ENCODE assay signal across 8 cellular contexts in the genomic region with DNA sequence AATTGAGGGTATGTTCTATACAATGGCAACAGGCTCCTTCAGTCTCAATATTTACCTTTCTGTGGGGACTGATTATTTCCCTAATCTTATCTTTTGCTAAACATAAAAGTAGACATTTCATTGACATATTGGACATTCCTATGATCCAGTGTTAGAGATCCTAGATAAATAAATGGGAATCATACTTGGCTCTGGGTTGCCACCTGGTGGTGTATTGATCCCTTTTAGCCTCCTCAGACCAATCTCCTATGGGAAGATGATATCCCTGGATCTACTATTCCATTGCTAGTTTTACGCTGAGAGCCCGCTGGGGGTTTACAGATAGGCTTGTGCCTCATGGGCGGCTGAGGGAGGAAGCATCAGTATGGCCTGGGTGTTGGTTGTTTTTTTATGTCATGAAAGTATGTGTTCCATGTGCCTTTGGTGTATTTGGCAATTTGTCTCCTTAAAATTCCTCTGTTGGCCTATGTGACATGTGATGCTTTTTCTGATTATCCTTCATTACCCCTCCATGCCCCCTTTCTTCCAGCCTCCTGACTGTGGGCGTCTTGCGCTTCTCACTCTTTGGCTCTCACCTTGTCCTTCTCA. TPM values are rescaled to one million over a fixed set of nuclear protein-coding genes. Genes with fewer than 3 reads are reported as not detected.
A peak's percentile ranks its signal among the peaks of the same experiment; 100 is the strongest.
DNase-seq lines count a peak whose midpoint lies in the region; ATAC-seq and TF ChIP-seq lines count a peak whose summit lies in the region.

No MANE protein-coding gene starts in this region.

- 28 to 40% methylated on average over 5 of the region's 5 CpGs for WGBS in body of pancreas, 2 donors

- H3K9me3 ChIP-seq in BE2C (no peaks in the 10 kb centered on the region), body of pancreas (no peaks in the 10 kb centered on the region)

- H3K36me3 ChIP-seq in BE2C (no peaks in the 10 kb centered on the region), body of pancreas (replicated peaks in 1 of 2; ENCODE audit: insufficient read depth in 1 of 2, low read depth in 2 of 2) (no peaks in the 10 kb centered on the region)

- intact Hi-C loops in body of pancreas (cut with DNase I): loop anchor here (10.0 kb wide), 1 partner anchor 1692 kb away; no protein-coding TSS in a partner anchor

- H3K4me1 ChIP-seq in BE2C (no peaks in the 10 kb centered on the region), body of pancreas (peaks cover 5% of the 10 kb centered on the region)

- TF ChIP-seq POLR2A in body of pancreas (IDR thresholded peaks at IDR 0.05): no peak

- peak; percentile 12 for DNase-seq in BE2C
- DNase-seq in HT1080 (ENCODE audit: low read depth): peak; percentile 55
- peak; percentile 44 to 67 (median 59) for DNase-seq in body of pancreas
- peak; percentile 69 for DNase-seq in left kidney (ENCODE audit: low read depth, low spot score)
- no peak for DNase-seq in occipital lobe (lab: John Stamatoyannopoulos, UW)
- no peak for DNase-seq in GOT3 (lab: John Stamatoyannopoulos, UW)
- DNase-seq in KG1 (lab: John Stamatoyannopoulos, UW): no peak

- peak; percentile 41 for TF ChIP-seq CTCF in BE2C (IDR thresholded peaks at IDR 0.05; ENCODE audit: low read depth, low read length)
- peak; percentile 38 to 68 (median 60) for TF ChIP-seq CTCF in body of pancreas (IDR thresholded peaks at IDR 0.05)

- H3K27ac ChIP-seq in body of pancreas: no peak overlapping the region

- H3K27me3 ChIP-seq in BE2C (no peaks in the 10 kb centered on the region), body of pancreas (peaks cover 0 to 6% of the 10 kb centered on the region in 2 donors)

- ATAC-seq in body of pancreas: peak; percentile 66
- no peak for ATAC-seq in GM21528 (IDR thresholded peaks at IDR 0.05; ENCODE audit: low FRiP score, unreplicated experiment)

- no peak overlapping the region for H3K4me3 ChIP-seq in BE2C (ENCODE audit: low read depth, low read length)
- no peak overlapping the region for H3K4me3 ChIP-seq in body of pancreas

RNA-seq across cellular contexts. Expression of gene CELF2, which starts 18.8 kb away (rescaled TPM):
- not detected for polyA plus RNA-seq in BE2C (2012; ENCODE audit: insufficient read depth, insufficient read length, low read depth)
- 9.7 and 9.8 TPM in 2 replicates for total RNA-seq in HT1080 (2014; rRNA removed; shearing (Covaris generic))
- 0.07 TPM in 1 of 2 replicates, not detected in the other for polyA plus RNA-seq in HT1080 (2015; cell fraction: cytosol; rRNA removed)
- polyA plus RNA-seq in HT1080 (2015; cell fraction: nucleus; rRNA removed): 0.06 TPM in 1 of 2 replicates, not detected in the other
- 10 to 100 TPM; 10.4 to 11.2 TPM for total RNA-seq in body of pancreas
- 193 TPM for total RNA-seq in occipital lobe

Comparison
In these comparisons a context has a peak if more than half of its experiments do, and no peak if none do; other contexts are left out.
1. DNase-seq: peak in BE2C (single experiment), HT1080 (single experiment), body of pancreas (4 of 4) and left kidney (single experiment); none in occipital lobe (single experiment), GOT3 (single experiment) and KG1 (single experiment).
2. RNA of gene CELF2, which starts 18.8 kb away (total RNA-seq): 193 TPM in occipital lobe (single experiment); 10.4 to 11.2 TPM in body of pancreas and 9.7 to 9.8 TPM in HT1080; every median in the first group is over 10 times any median in the second.